Comparison of ENCODE assay signal across 8 cellular contexts in genomic region chr3:41117398-41117870, GRCh38.
DNase-seq lines count a peak whose midpoint lies in the region; ATAC-seq and TF ChIP-seq lines count a peak whose summit lies in the region.

No MANE protein-coding gene starts in this region.

- H3K4me1 ChIP-seq in lower lobe of right lung = peaks cover 28% of the 10 kb centered on the region

- intact Hi-C loops in lower lobe of right lung (cut with DNase I) = no loop called here

- H3K27me3 ChIP-seq in lower lobe of right lung (ENCODE audit: low read depth) = no peaks in the 10 kb centered on the region

- peak; percentile 91 for DNase-seq in GM12865 (ENCODE audit: low read depth)
- peak; percentile 79 for DNase-seq in NCI-H1048 (lab: John Stamatoyannopoulos, UW)
- DNase-seq in activated CD4-positive, alpha-beta T cell treated with anti-CD3 and anti-CD28 coated beads for 24 hours (ENCODE audit: low read depth in 2 of 2) = peak; percentile 55 to 74
- peak; percentile 90 for DNase-seq in central memory CD4-positive, alpha-beta T cell
- peak; percentile 98 for DNase-seq in lower lobe of right lung
- DNase-seq in stimulated activated CD8-positive, alpha-beta memory T cell treated with anti-CD3 and anti-CD28 coated beads, Interleukin-15, amount 100 ng/mL, for 1 hour (ENCODE audit: low read depth) = peak; percentile 46
- no peak for DNase-seq in NCI-H774 (lab: John Stamatoyannopoulos, UW)

- H3K4me3 ChIP-seq in GM12865 (ENCODE audit: low read depth, low read length) = no peak overlapping the region
- H3K4me3 ChIP-seq in lower lobe of right lung = peak overlapping the region; percentile 2

- H3K36me3 ChIP-seq in lower lobe of right lung = no peaks in the 10 kb centered on the region

- peak; percentile 86 for ATAC-seq in HG02571 (IDR thresholded peaks at IDR 0.05; ENCODE audit: unreplicated experiment)
- ATAC-seq in lower lobe of right lung = peak; percentile 97 to 98

- peak overlapping the region; percentile 58 for H3K27ac ChIP-seq in lower lobe of right lung

- TF ChIP-seq CTCF in GM12865 (IDR thresholded peaks at IDR 0.05; ENCODE audit: insufficient read depth, low read depth, low read length, missing control alignments) = no peak
- no peak for TF ChIP-seq CTCF in lower lobe of right lung (IDR thresholded peaks at IDR 0.05)

- no peaks in the 10 kb centered on the region for H3K9me3 ChIP-seq in lower lobe of right lung
